15 cellular contexts compared by ENCODE assay signal in genomic region chr6:147000545-147001488, GRCh38.
DNase-seq lines count a peak whose midpoint lies in the region; ATAC-seq and TF ChIP-seq lines count a peak whose summit lies in the region.
"Had no signal": no experiment of that assay in that cellular context is flagged by ENCODE, and none has a peak within 500 bp of the region (broad histone marks: within the 10 kb centered on the region; RNA-seq: fewer than 3 reads in every experiment).

No MANE protein-coding gene starts in this region.

- H2AFZ ChIP-seq in ACC112 (ENCODE audit: low read length, unreplicated experiment) = peak overlapping the region; percentile 74

- ATAC-seq in left lung (peak; percentile 36), T-helper 17 cell (no peak)

- H3K4me1 Mint-ChIP-seq in T-helper 17 cell = peaks cover 2% of the 10 kb centered on the region

- in situ Hi-C loops in astrocyte of the spinal cord (cut with HindIII; ENCODE audit: low sequenced_read_pairs) = no loop called here

- no peak overlapping the region for H3K27ac Mint-ChIP-seq in T-helper 17 cell
- H3K27ac Mint-ChIP-seq: activated T-cell treated with anti-CD3 and anti-CD28 coated beads, Interleukin-2, amount 50 U/mL, for 24 hours had no signal

- DNase-seq in HT1080 (ENCODE audit: low read depth) = peak; percentile 41
- peak; percentile 80 for DNase-seq in astrocyte of the spinal cord (ENCODE audit: low read depth, low spot score)
- DNase-seq in left lung = no peak
- DNase-seq in NCI-H69 (lab: John Stamatoyannopoulos, UW) = no peak
- no peak for DNase-seq in activated CD4-positive, alpha-beta T cell treated with anti-CD3 and anti-CD28 coated beads for 1 hour
- no peak for DNase-seq in WERI-Rb-1
- no peak for DNase-seq in T-helper 17 cell
- DNase-seq: activated CD4-positive, CD25-positive, alpha-beta regulatory T cell; activated T-cell treated with anti-CD3 and anti-CD28 coated beads, Interleukin-2, amount 50 U/mL, for 24 hours; left ventricle myocardium inferior; occipital lobe; stimulated activated CD4-positive, alpha-beta T cell treated with anti-CD3 and anti-CD28 coated beads, Interleukin-4, amount 100 ng/mL, for 4 hours; stomach had no signal

- H3K27me3 Mint-ChIP-seq in T-helper 17 cell = peaks cover 6% of the 10 kb centered on the region
- H3K27me3 Mint-ChIP-seq: activated T-cell treated with anti-CD3 and anti-CD28 coated beads, Interleukin-2, amount 50 U/mL, for 24 hours had no signal

- H3K9me3 ChIP-seq in left lung (no peaks in the 10 kb centered on the region), WERI-Rb-1 (ENCODE audit: severe bottlenecking) (no peaks in the 10 kb centered on the region), T-helper 17 cell (ENCODE audit: control insufficient read depth, low read length, poor library complexity, severe bottlenecking) (no peaks in the 10 kb centered on the region)
- H3K9me3 ChIP-seq: left ventricle myocardium inferior, stomach had no signal

- intact Hi-C loops in left lung (cut with DNase I) = no loop called here

- no peaks in the 10 kb centered on the region for H3K79me2 ChIP-seq in ACC112 (ENCODE audit: control insufficient read depth, insufficient read depth, low read length, unreplicated experiment)

- H3K4me3 Mint-ChIP-seq in T-helper 17 cell = no peak overlapping the region
- H3K4me3 Mint-ChIP-seq: activated T-cell treated with anti-CD3 and anti-CD28 coated beads, Interleukin-2, amount 50 U/mL, for 24 hours had no signal

- H3K36me3 Mint-ChIP-seq in T-helper 17 cell (ENCODE audit: low read depth) = no peaks in the 10 kb centered on the region

- H3K36me3 ChIP-seq in ACC112 (ENCODE audit: insufficient read depth, low read length) (no peaks in the 10 kb centered on the region), left lung (no peaks in the 10 kb centered on the region), WERI-Rb-1 (no peaks in the 10 kb centered on the region)
- H3K36me3 ChIP-seq: left ventricle myocardium inferior, stomach had no signal

- H3K4me3 ChIP-seq in ACC112 (ENCODE audit: low read depth, low read length) (peak overlapping the region; percentile 61), astrocyte of the spinal cord (ENCODE audit: low read depth, low read length) (no peak overlapping the region), left lung (no peak overlapping the region), WERI-Rb-1 (ENCODE audit: low read depth, low read length) (no peak overlapping the region)
- H3K4me3 ChIP-seq: left ventricle myocardium inferior, stomach had no signal

- H3K27ac ChIP-seq in ACC112 (ENCODE audit: low read depth, low read length) (peak overlapping the region; percentile 71), left lung (no peak overlapping the region), WERI-Rb-1 (no peak overlapping the region)
- H3K27ac ChIP-seq: KMS-11, left ventricle myocardium inferior, stomach had no signal

- no peaks in the 10 kb centered on the region for H3K27me3 ChIP-seq in ACC112 (ENCODE audit: insufficient read depth, low read length)
- no peaks in the 10 kb centered on the region for H3K27me3 ChIP-seq in left lung
- no peaks in the 10 kb centered on the region for H3K27me3 ChIP-seq in WERI-Rb-1 (ENCODE audit: insufficient read depth, low read depth, severe bottlenecking)
- H3K27me3 ChIP-seq: stomach had no signal

- TF ChIP-seq CTCF in astrocyte of the spinal cord (IDR thresholded peaks at IDR 0.05; ENCODE audit: low read depth, low read length) (no peak), left lung (IDR thresholded peaks at IDR 0.05) (no peak), WERI-Rb-1 (IDR thresholded peaks at IDR 0.05; ENCODE audit: low read depth, low read length) (no peak)

- H3K4me1 ChIP-seq in ACC112 (ENCODE audit: control insufficient read depth, insufficient read depth, low read length, unreplicated experiment) = peaks cover 28% of the 10 kb centered on the region
- H3K4me1 ChIP-seq in left lung = no peaks in the 10 kb centered on the region
- H3K4me1 ChIP-seq: left ventricle myocardium inferior had no signal

Comparison
In these comparisons a context has a peak if more than half of its experiments do, and no peak if none do; other contexts are left out.
1. DNase-seq: peak in HT1080 (single experiment) and astrocyte of the spinal cord (single experiment); none in left lung (0 of 2), NCI-H69 (single experiment), activated CD4-positive, alpha-beta T cell treated with anti-CD3 and anti-CD28 coated beads for 1 hour (single experiment), WERI-Rb-1 (single experiment) and T-helper 17 cell (0 of 3).